In genomic region chr22:44364750-44365118, GRCh38 we compare ENCODE assay signal across 23 cellular contexts. TPM values are rescaled to one million over a fixed set of nuclear protein-coding genes. Genes with fewer than 3 reads are reported as not detected.
A peak's percentile ranks its signal among the peaks of the same experiment; 100 is the strongest.
DNase-seq lines count a peak whose midpoint lies in the region; ATAC-seq and TF ChIP-seq lines count a peak whose summit lies in the region.
"Had no signal": no experiment of that assay in that cellular context is flagged by ENCODE, and none has a peak within 500 bp of the region (broad histone marks: within the 10 kb centered on the region; RNA-seq: fewer than 3 reads in every experiment).

No MANE protein-coding gene starts in this region.

- TF ChIP-seq CTCF in fibroblast of the aortic adventitia (IDR thresholded peaks at IDR 0.05; ENCODE audit: insufficient read depth, low read length) (no peak), smooth muscle cell (IDR thresholded peaks at IDR 0.05; ENCODE audit: borderline replicate concordance, insufficient read depth, poor library complexity, severe bottlenecking) (no peak)

- 65% methylated on average over 10 of the region's 12 CpGs for WGBS in mesenchymal stem cell
- WGBS in smooth muscle cell (ENCODE audit: low lambda C conversion rate) = 76% methylated on average over 12 of the region's 12 CpGs

- H3K27me3 ChIP-seq in H7 (ENCODE audit: control insufficient read depth, insufficient read depth, low read length) (no peaks in the 10 kb centered on the region), mesenchymal stem cell (ENCODE audit: control insufficient read depth in 1 of 2, insufficient read depth in 1 of 2, low read length in 2 of 2) (peaks cover 12 to 35% of the 10 kb centered on the region in 2 experiments), smooth muscle cell (ENCODE audit: low read depth) (no peaks in the 10 kb centered on the region)
- H3K27me3 ChIP-seq: neural progenitor cell, uterus had no signal

- no peak overlapping the region for H3K23ac ChIP-seq in mesenchymal stem cell (ENCODE audit: low read length in 2 of 2)

- no peak overlapping the region for H2BK120ac ChIP-seq in mesenchymal stem cell (ENCODE audit: low read depth, low read length)

- H4K20me1 ChIP-seq in smooth muscle cell (ENCODE audit: low read depth) = no peaks in the 10 kb centered on the region

- ATAC-seq in activated T-cell treated with anti-CD3 and anti-CD28 coated beads, Interleukin-2, amount 50 U/mL, for 4 hours = no peak
- ATAC-seq in HG02840 (IDR thresholded peaks at IDR 0.05; ENCODE audit: low FRiP score, unreplicated experiment) = no peak
- ATAC-seq: stimulated activated naive B cell treated with anti-CD40 and anti-IgM and Interleukin-4, amounts not matched to agents 10 μg/mL and 1 μg/mL and 100 μg/mL, for 72 hours had no signal

- no peaks in the 10 kb centered on the region for H3K79me1 ChIP-seq in mesenchymal stem cell (replicated peaks; ENCODE audit: low read length, poor library complexity, severe bottlenecking)

- H3K4me1 Mint-ChIP-seq in activated T-cell treated with anti-CD3 and anti-CD28 coated beads, Interleukin-2, amount 50 U/mL, for 4 hours (ENCODE audit: low read depth) = no peaks in the 10 kb centered on the region
- H3K4me1 Mint-ChIP-seq: activated naive CD4-positive, alpha-beta T cell treated with anti-CD3 and anti-CD28 coated beads, Interleukin-2, amount 50 U/mL, for 24 hours; central memory CD8-positive, alpha-beta T cell had no signal

- H3K36me3 Mint-ChIP-seq in activated T-cell treated with anti-CD3 and anti-CD28 coated beads, Interleukin-2, amount 50 U/mL, for 4 hours (ENCODE audit: insufficient read depth) = no peaks in the 10 kb centered on the region
- H3K36me3 Mint-ChIP-seq: activated naive CD4-positive, alpha-beta T cell treated with anti-CD3 and anti-CD28 coated beads, Interleukin-2, amount 50 U/mL, for 24 hours; neural progenitor cell; stimulated activated naive B cell treated with anti-CD40 and anti-IgM and Interleukin-4, amounts not matched to agents 10 μg/mL and 1 μg/mL and 100 μg/mL, for 72 hours had no signal

- no peak overlapping the region for H2AFZ ChIP-seq in mesenchymal stem cell (ENCODE audit: low read depth, low read length)
- no peak overlapping the region for H2AFZ ChIP-seq in smooth muscle cell (ENCODE audit: low read depth)
- H2AFZ ChIP-seq: neural progenitor cell had no signal

- H3K14ac ChIP-seq in mesenchymal stem cell (ENCODE audit: low read length in 2 of 2) = no peak overlapping the region

- no peak overlapping the region for H4K91ac ChIP-seq in mesenchymal stem cell (ENCODE audit: low read length)

- peak overlapping the region; percentile 1 for H3K9ac ChIP-seq in mesenchymal stem cell (ENCODE audit: low read length)
- no peak overlapping the region for H3K9ac ChIP-seq in smooth muscle cell (ENCODE audit: low read depth)
- H3K9ac ChIP-seq: neural progenitor cell had no signal

- peak overlapping the region in 1 of 2 experiments; percentile 2 for H2BK12ac ChIP-seq in mesenchymal stem cell (ENCODE audit: low read length in 2 of 2)

- no peak overlapping the region for H3K4me2 ChIP-seq in mesenchymal stem cell (ENCODE audit: low read length, poor library complexity, severe bottlenecking)
- H3K4me2 ChIP-seq in smooth muscle cell = no peak overlapping the region
- H3K4me2 ChIP-seq: neural progenitor cell had no signal

- peaks cover 5% of the 10 kb centered on the region for H3K4me1 ChIP-seq in mesenchymal stem cell (ENCODE audit: control insufficient read depth, insufficient read depth, low read depth, low read length)
- no peaks in the 10 kb centered on the region for H3K4me1 ChIP-seq in smooth muscle cell (ENCODE audit: low read depth)

- peak; percentile 51 for DNase-seq in H7
- peak; percentile 51 for DNase-seq in fibroblast of the aortic adventitia (ENCODE audit: low read depth)
- no peak for DNase-seq in mesenchymal stem cell
- no peak for DNase-seq in smooth muscle cell (lab: John Stamatoyannopoulos, UW; ENCODE audit: unreplicated experiment)
- DNase-seq in activated T-cell treated with anti-CD3 and anti-CD28 coated beads, Interleukin-2, amount 50 U/mL, for 4 hours = no peak
- DNase-seq in activated CD8-positive, alpha-beta memory T cell treated with anti-CD3 and anti-CD28 coated beads, Interleukin-2, amount 50 U/mL, for 4 hours = no peak
- no peak for DNase-seq in EL
- DNase-seq: activated CD4-positive, alpha-beta T cell treated with anti-CD3 and anti-CD28 coated beads, Interleukin-2, amount 50 U/mL, for 1 hour; hypothalamus; NCI-H2029 treated with DMSO at 0.1 percent for 48 hours; NCI-H82; stimulated activated CD4-positive, alpha-beta T cell treated with anti-CD3 and anti-CD28 coated beads, Interleukin-12 subunit alpha, Interleukin-12 subunit beta, amount 100 ng/mL, for 4 hours; stimulated activated CD4-positive, alpha-beta T cell treated with anti-CD3 and anti-CD28 coated beads, Interleukin-4, amount 100 ng/mL, for 24 hours; stimulated activated naive B cell treated with anti-CD40 and anti-IgM and Interleukin-4, amounts not matched to agents 10 μg/mL and 1 μg/mL and 100 μg/mL, for 72 hours; T1000 had no signal

- H3K9me3 Mint-ChIP-seq in activated T-cell treated with anti-CD3 and anti-CD28 coated beads, Interleukin-2, amount 50 U/mL, for 4 hours = no peaks in the 10 kb centered on the region
- H3K9me3 Mint-ChIP-seq: activated naive CD4-positive, alpha-beta T cell treated with anti-CD3 and anti-CD28 coated beads, Interleukin-2, amount 50 U/mL, for 24 hours; central memory CD8-positive, alpha-beta T cell; neural progenitor cell; stimulated activated naive B cell treated with anti-CD40 and anti-IgM and Interleukin-4, amounts not matched to agents 10 μg/mL and 1 μg/mL and 100 μg/mL, for 72 hours had no signal

- H2BK5ac ChIP-seq in mesenchymal stem cell (ENCODE audit: low read depth, low read length, poor library complexity, severe bottlenecking) = no peak overlapping the region

- H3K9me3 ChIP-seq in mesenchymal stem cell (ENCODE audit: control insufficient read depth, low read length) (no peaks in the 10 kb centered on the region), smooth muscle cell (replicated peaks; ENCODE audit: low read depth) (no peaks in the 10 kb centered on the region)
- H3K9me3 ChIP-seq: uterus had no signal

- H3K36me3 ChIP-seq in H7 (replicated peaks; ENCODE audit: control insufficient read depth, insufficient read depth, low read length) (no peaks in the 10 kb centered on the region), mesenchymal stem cell (ENCODE audit: control insufficient read depth in 1 of 2, insufficient read depth in 2 of 2, low read depth in 1 of 2, low read length in 2 of 2) (no peaks in the 10 kb centered on the region), smooth muscle cell (ENCODE audit: low read depth) (no peaks in the 10 kb centered on the region)
- H3K36me3 ChIP-seq: neural progenitor cell, uterus had no signal

- H3F3A ChIP-seq in smooth muscle cell (ENCODE audit: low read depth) = peaks cover 2% of the 10 kb centered on the region

- no peak overlapping the region for H3K18ac ChIP-seq in mesenchymal stem cell (ENCODE audit: low read depth in 1 of 2, low read length in 2 of 2)

- H4K8ac ChIP-seq in mesenchymal stem cell (ENCODE audit: low read length) = no peak overlapping the region

- no peak overlapping the region for H3K4ac ChIP-seq in mesenchymal stem cell (ENCODE audit: low read depth in 1 of 2, low read length in 2 of 2)

- H3K79me2 ChIP-seq in smooth muscle cell (ENCODE audit: low read depth) = no peaks in the 10 kb centered on the region

- H2BK15ac ChIP-seq in mesenchymal stem cell (ENCODE audit: low read depth, poor library complexity, severe bottlenecking) = no peak overlapping the region

- H2AK5ac ChIP-seq in mesenchymal stem cell (ENCODE audit: low read length, severe bottlenecking) = no peak overlapping the region

- H3K27ac ChIP-seq in mesenchymal stem cell (ENCODE audit: low read length, poor library complexity, severe bottlenecking) (no peak overlapping the region), smooth muscle cell (ENCODE audit: low read depth) (peak overlapping the region; percentile 96)
- H3K27ac ChIP-seq: dorsolateral prefrontal cortex, foreskin keratinocyte, neural progenitor cell had no signal

- H3K4me3 Mint-ChIP-seq in activated T-cell treated with anti-CD3 and anti-CD28 coated beads, Interleukin-2, amount 50 U/mL, for 4 hours = no peak overlapping the region
- H3K4me3 Mint-ChIP-seq: activated naive CD4-positive, alpha-beta T cell treated with anti-CD3 and anti-CD28 coated beads, Interleukin-2, amount 50 U/mL, for 24 hours; central memory CD8-positive, alpha-beta T cell; neural progenitor cell; stimulated activated naive B cell treated with anti-CD40 and anti-IgM and Interleukin-4, amounts not matched to agents 10 μg/mL and 1 μg/mL and 100 μg/mL, for 72 hours had no signal

- H3K27me3 Mint-ChIP-seq in activated T-cell treated with anti-CD3 and anti-CD28 coated beads, Interleukin-2, amount 50 U/mL, for 4 hours (ENCODE audit: low read depth) = no peaks in the 10 kb centered on the region
- H3K27me3 Mint-ChIP-seq: activated naive CD4-positive, alpha-beta T cell treated with anti-CD3 and anti-CD28 coated beads, Interleukin-2, amount 50 U/mL, for 24 hours had no signal

- no peak overlapping the region for H3K4me3 ChIP-seq in H7 (ENCODE audit: insufficient read depth, low read depth, low read length)
- H3K4me3 ChIP-seq in fibroblast of the aortic adventitia (ENCODE audit: low read depth, low read length) = no peak overlapping the region
- H3K4me3 ChIP-seq in mesenchymal stem cell (ENCODE audit: insufficient read depth in 1 of 2, low read depth in 1 of 2, low read length in 2 of 2) = no peak overlapping the region
- no peak overlapping the region for H3K4me3 ChIP-seq in smooth muscle cell
- H3K4me3 ChIP-seq: dorsolateral prefrontal cortex, lung, neural progenitor cell, uterus had no signal

RNA-seq across cellular contexts. Expression of gene SHISAL1, which starts 52.0 kb away (rescaled TPM):
- 1.3 and 2.9 TPM in 2 replicates for total RNA-seq in H7 (2014; rRNA removed; shearing (Covaris generic))
- 0.98 and 11.4 TPM in 2 replicates for total RNA-seq in fibroblast of the aortic adventitia (ENCODE audit: low replicate concordance)
- polyA plus RNA-seq in mesenchymal stem cell (2013, experiment 1 of 2) = 1.9 TPM
- 1.9 TPM for polyA plus RNA-seq in mesenchymal stem cell (2013, experiment 2 of 2)
- 1.9 TPM in 2 replicates for total RNA-seq in smooth muscle cell
- 0.39 and 0.78 TPM in 2 replicates for polyA plus RNA-seq in smooth muscle cell
- not detected for total RNA-seq in activated T-cell treated with anti-CD3 and anti-CD28 coated beads, Interleukin-2, amount 50 U/mL, for 4 hours
- total RNA-seq: foreskin keratinocyte had no signal

Comparison
In these comparisons a context has a peak if more than half of its experiments do, and no peak if none do; other contexts are left out.
1. DNase-seq: peak in H7 (single experiment) and fibroblast of the aortic adventitia (single experiment); none in mesenchymal stem cell (single experiment), smooth muscle cell (single experiment), activated T-cell treated with anti-CD3 and anti-CD28 coated beads, Interleukin-2, amount 50 U/mL, for 4 hours (single experiment), activated CD8-positive, alpha-beta memory T cell treated with anti-CD3 and anti-CD28 coated beads, Interleukin-2, amount 50 U/mL, for 4 hours (single experiment) and EL (single experiment).